Comparison of ENCODE assay signal across 16 cellular contexts in the genomic region with DNA sequence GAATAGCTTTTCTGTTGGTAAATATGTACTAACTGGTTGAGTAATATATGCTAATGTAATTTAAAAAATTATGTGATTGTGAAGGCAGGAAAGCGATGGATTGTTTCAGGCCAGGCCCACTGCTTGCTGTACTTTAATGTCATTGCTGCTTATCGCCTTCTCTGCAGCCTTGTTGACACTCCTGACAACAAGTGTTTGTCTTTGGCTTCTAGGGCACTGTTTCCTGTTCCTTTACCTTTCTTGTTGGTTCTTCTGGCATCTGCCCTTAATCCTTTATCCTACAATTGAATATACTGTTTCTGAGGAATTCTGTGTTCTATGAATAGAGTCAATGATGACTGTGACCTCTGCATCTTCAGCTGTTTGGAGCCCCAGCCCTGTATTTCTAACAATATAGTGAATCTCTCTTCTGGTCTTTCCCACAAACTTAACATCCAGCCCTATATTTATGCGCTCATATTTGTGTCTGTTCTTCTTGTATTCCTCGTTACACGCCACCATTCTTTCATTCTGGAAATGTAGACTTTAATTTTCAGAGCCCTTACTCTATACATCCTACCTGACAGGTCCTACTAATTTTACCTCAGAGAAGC. TPM values are rescaled to one million over a fixed set of nuclear protein-coding genes. Genes with fewer than 3 reads are reported as not detected.
A peak's percentile ranks its signal among the peaks of the same experiment; 100 is the strongest.
DNase-seq lines count a peak whose midpoint lies in the region; ATAC-seq and TF ChIP-seq lines count a peak whose summit lies in the region.
"Had no signal": no experiment of that assay in that cellular context is flagged by ENCODE, and none has a peak within 500 bp of the region (broad histone marks: within the 10 kb centered on the region; RNA-seq: fewer than 3 reads in every experiment).

No MANE protein-coding gene starts in this region.

- no peaks in the 10 kb centered on the region for H3K27me3 ChIP-seq in PC-3 (ENCODE audit: low read length)
- H3K27me3 ChIP-seq in parathyroid adenoma (ENCODE audit: control insufficient read depth, insufficient read depth, low read length) = no peaks in the 10 kb centered on the region
- H3K27me3 ChIP-seq in thyroid gland = no peaks in the 10 kb centered on the region
- H3K27me3 ChIP-seq: right lobe of liver, suprapubic skin had no signal

- H3K4me2 ChIP-seq in PC-3 (ENCODE audit: low read length) (peak overlapping the region; percentile 69), parathyroid adenoma (ENCODE audit: low read length) (no peak overlapping the region)

- H3K9ac ChIP-seq in PC-3 (ENCODE audit: low read length) = no peak overlapping the region
- no peak overlapping the region for H3K9ac ChIP-seq in parathyroid adenoma

- no peak overlapping the region for H2AFZ ChIP-seq in PC-3 (ENCODE audit: low read length)
- H2AFZ ChIP-seq in parathyroid adenoma = no peak overlapping the region

- no TSS peak for BruUV-seq in PC-3 (replicated peaks; lab: Mats Ljungman, UMichigan)

- peaks cover 56% of the 10 kb centered on the region for H3K4me1 ChIP-seq in PC-3 (ENCODE audit: insufficient read depth, low read length)
- peaks cover 42% of the 10 kb centered on the region for H3K4me1 ChIP-seq in parathyroid adenoma
- H3K4me1 ChIP-seq in thyroid gland = peaks cover 1 to 13% of the 10 kb centered on the region in 2 donors

- H3K4me3 ChIP-seq in PC-3 (ENCODE audit: low read length) = peak overlapping the region; percentile 54; the same call in 1 of the 2 replicates
- H3K4me3 ChIP-seq in parathyroid adenoma (ENCODE audit: low read depth, low read length) = no peak overlapping the region
- H3K4me3 ChIP-seq in thyroid gland (replicated peaks in 1 of 3) = no peak overlapping the region
- H3K4me3 ChIP-seq: right lobe of liver, suprapubic skin had no signal

- TF ChIP-seq POLR2A in thyroid gland (IDR thresholded peaks at IDR 0.05) = no peak

- CTCF ChIA-PET in PC-3 (lab: Charles Lee) = interaction anchor here (1.2 kb wide), 1 partner anchor 25 kb away, joined by 4 read pairs; no protein-coding TSS in a partner anchor

- H3K9me2 ChIP-seq in PC-3 (replicated peaks; ENCODE audit: low read length) = no peaks in the 10 kb centered on the region

- peak; percentile 7 for ATAC-seq in PC-3
- ATAC-seq in HG03342 (IDR thresholded peaks at IDR 0.05; ENCODE audit: unreplicated experiment) = no peak
- no peak for ATAC-seq in GM18909 (IDR thresholded peaks at IDR 0.05; ENCODE audit: poor library complexity, unreplicated experiment)

- peak; percentile 30 for DNase-seq in DMS53 treated with DMSO at 0.1 percent for 48 hours (lab: John Stamatoyannopoulos, UW; ENCODE audit: unreplicated experiment)
- no peak for DNase-seq in PC-3
- DNase-seq in epithelial cell of prostate (ENCODE audit: low read depth, low spot score) = no peak
- no peak for DNase-seq in thyroid gland
- DNase-seq in occipital lobe (lab: John Stamatoyannopoulos, UW) = no peak
- DNase-seq: activated CD4-positive, CD25-positive, alpha-beta regulatory T cell; amygdala; DMS153; NCI-H2029 treated with DMSO at 0.1 percent for 48 hours; NCI-H774; right lobe of liver; RPMI8226 had no signal

- H3K9me3 ChIP-seq in PC-3 (ENCODE audit: low read length) (no peaks in the 10 kb centered on the region), parathyroid adenoma (ENCODE audit: control insufficient read depth, low read length) (no peaks in the 10 kb centered on the region), thyroid gland (no peaks in the 10 kb centered on the region)
- H3K9me3 ChIP-seq: right lobe of liver, suprapubic skin had no signal

- H3K36me3 ChIP-seq in PC-3 (ENCODE audit: low read depth, low read length) (no peaks in the 10 kb centered on the region), parathyroid adenoma (ENCODE audit: control insufficient read depth, insufficient read depth, low read length) (no peaks in the 10 kb centered on the region), thyroid gland (no peaks in the 10 kb centered on the region)
- H3K36me3 ChIP-seq: right lobe of liver, suprapubic skin had no signal

- H3K79me2 ChIP-seq in PC-3 (ENCODE audit: low read length) (peaks cover 100% of the 10 kb centered on the region), parathyroid adenoma (peaks cover 56% of the 10 kb centered on the region)

- POLR2A ChIA-PET in PC-3 (lab: Charles Lee; ENCODE audit: unreplicated experiment) = interaction anchor here (0.6 kb wide), 1 partner anchor 23 kb away, joined by 3 read pairs; no protein-coding TSS in a partner anchor

- peaks cover 95% of the 10 kb centered on the region for H4K20me1 ChIP-seq in PC-3 (ENCODE audit: low read length)

- 93 to 97% methylated on average over 5 of the region's 5 CpGs for WGBS in thyroid gland, 2 donors

- TF ChIP-seq CTCF in PC-3 (conservative IDR thresholded peaks at IDR 0.05; ENCODE audit: low read depth, low read length) (no peak), parathyroid adenoma (IDR thresholded peaks at IDR 0.05) (no peak), thyroid gland (IDR thresholded peaks at IDR 0.05) (no peak)

- intact Hi-C loops in PC-3 (cut with micrococcal nuclease) = no loop called here
- intact Hi-C loops in thyroid gland (cut with DNase I) = no loop called here

- H3K27ac ChIP-seq in PC-3 (ENCODE audit: low read length) (peak overlapping the region; percentile 85), epithelial cell of prostate (peak overlapping the region; percentile 81), parathyroid adenoma (peak overlapping the region; percentile 52), thyroid gland (no peak overlapping the region)
- H3K27ac ChIP-seq: right lobe of liver, suprapubic skin had no signal

- H3F3A ChIP-seq in PC-3 (ENCODE audit: low read length, unreplicated experiment) = peaks cover 12% of the 10 kb centered on the region

RNA-seq across cellular contexts. Expression of a gene that starts 17.5 kb away (rescaled TPM):
- total RNA-seq in PC-3 (2014; rRNA removed) (216 and 236 TPM in 2 replicates), thyroid gland (10 to 100 TPM; 62.0 to 85.8 (median 76.6) TPM), occipital lobe (255 TPM)

Comparison
In these comparisons a context has a peak if more than half of its experiments do, and no peak if none do; other contexts are left out.
1. H3K27ac ChIP-seq: peak in PC-3 (single experiment), epithelial cell of prostate (single experiment) and parathyroid adenoma (single experiment); none in thyroid gland (0 of 3).